10 cellular contexts compared by ENCODE assay signal in genomic region chr12:28222081-28222700, GRCh38. TPM values are rescaled to one million over a fixed set of nuclear protein-coding genes. Genes with fewer than 3 reads are reported as not detected.
DNase-seq lines count a peak whose midpoint lies in the region; ATAC-seq and TF ChIP-seq lines count a peak whose summit lies in the region.
"Had no signal": no experiment of that assay in that cellular context is flagged by ENCODE, and none has a peak within 500 bp of the region (broad histone marks: within the 10 kb centered on the region; RNA-seq: fewer than 3 reads in every experiment).

No MANE protein-coding gene starts in this region.

- no peaks in the 10 kb centered on the region for H3K36me3 ChIP-seq in smooth muscle cell (ENCODE audit: low read depth)

- no peak overlapping the region for H3K4me3 Mint-ChIP-seq in WTC11

- no peak overlapping the region for H3K4me3 ChIP-seq in smooth muscle cell

- H3F3A ChIP-seq in smooth muscle cell (ENCODE audit: low read depth): no peaks in the 10 kb centered on the region

- peaks cover 38% of the 10 kb centered on the region for H3K4me1 Mint-ChIP-seq in WTC11

- TF ChIP-seq CTCF in WTC11 (IDR thresholded peaks at IDR 0.05) (no peak), smooth muscle cell (IDR thresholded peaks at IDR 0.05; ENCODE audit: borderline replicate concordance, insufficient read depth, poor library complexity, severe bottlenecking) (no peak)

- no peaks in the 10 kb centered on the region for H3K4me1 ChIP-seq in smooth muscle cell (ENCODE audit: low read depth)

- CTCF ChIA-PET in WTC11 (lab: Charles Lee): no interaction called here

- ATAC-seq in HG02642 (IDR thresholded peaks at IDR 0.05; ENCODE audit: poor library complexity, unreplicated experiment): no peak
- no peak for ATAC-seq in WTC11

- H3K36me3 Mint-ChIP-seq in WTC11: peaks cover 15% of the 10 kb centered on the region

- no peaks in the 10 kb centered on the region for H4K20me1 ChIP-seq in smooth muscle cell (ENCODE audit: low read depth)

- H3K9me3 ChIP-seq in smooth muscle cell (replicated peaks; ENCODE audit: low read depth): no peaks in the 10 kb centered on the region

- H3K27me3 ChIP-seq in smooth muscle cell (ENCODE audit: low read depth): no peaks in the 10 kb centered on the region

- H3K27ac Mint-ChIP-seq in WTC11: no peak overlapping the region

- POLR2A ChIA-PET in WTC11 (lab: Charles Lee): no interaction called here

- H3K9ac ChIP-seq in smooth muscle cell (ENCODE audit: low read depth): no peak overlapping the region

- H3K4me2 ChIP-seq in smooth muscle cell: no peak overlapping the region

- no peak overlapping the region for H2AFZ ChIP-seq in smooth muscle cell (ENCODE audit: low read depth)

- H3K9me3 Mint-ChIP-seq in WTC11: peaks cover 21% of the 10 kb centered on the region

- no peaks in the 10 kb centered on the region for H3K27me3 Mint-ChIP-seq in WTC11 (ENCODE audit: low read depth)

- H3K79me2 ChIP-seq in smooth muscle cell (ENCODE audit: low read depth): peaks cover 33% of the 10 kb centered on the region

- WGBS in smooth muscle cell (ENCODE audit: low lambda C conversion rate): 97% methylated on average over 2 of the region's 2 CpGs

- no peak overlapping the region for H3K27ac ChIP-seq in smooth muscle cell (ENCODE audit: low read depth)

- DNase-seq in CD1c-positive myeloid dendritic cell (ENCODE audit: extremely low spot score) (peak; percentile 55), WTC11 (ENCODE audit: low spot score) (no peak), smooth muscle cell (lab: John Stamatoyannopoulos, UW; ENCODE audit: unreplicated experiment) (no peak), HPDE6-E6E7 (ENCODE audit: extremely low spot score) (no peak)
- peak; percentile 53 for DNase-seq in activated CD4-positive, alpha-beta T cell treated with anti-CD3 and anti-CD28 coated beads for 1 hour
- peak; percentile 73 for DNase-seq in activated naive CD4-positive, alpha-beta T cell treated with Interleukin-2 at 50 U/mL for 16 hours
- peak; percentile 43 to 49 for DNase-seq in stimulated activated CD4-positive, alpha-beta T cell treated with anti-CD3 and anti-CD28 coated beads, Interleukin-1b, Interleukin-23, amount 100 ng/mL, for 4 hours (ENCODE audit: low read depth in 2 of 2)
- DNase-seq: amniotic stem cell, midbrain had no signal

TF ChIP-seq in WTC11, 78 proteins besides CTCF, POLR2A, EP300 and RAD21:
- TF ChIP-seq SMAD4 (CRISPR knock-in tag; IDR thresholded peaks at IDR 0.05): no peak
- no peak for TF ChIP-seq GRHL2 (CRISPR knock-in tag; IDR thresholded peaks at IDR 0.05; ENCODE audit: insufficient replicate concordance, severe bottlenecking)
- TF ChIP-seq KAT7 (CRISPR knock-in tag; IDR thresholded peaks at IDR 0.05; ENCODE audit: borderline replicate concordance): no peak
- no peak for TF ChIP-seq ATF3 (CRISPR knock-in tag; conservative IDR thresholded peaks at IDR 0.05)
- TF ChIP-seq CBFB (CRISPR knock-in tag; IDR thresholded peaks at IDR 0.05; ENCODE audit: low read depth): no peak
- TF ChIP-seq PRRX2 (CRISPR knock-in tag; IDR thresholded peaks at IDR 0.05): no peak
- TF ChIP-seq FOXJ3 (CRISPR knock-in tag; IDR thresholded peaks at IDR 0.05; ENCODE audit: borderline replicate concordance): no peak
- TF ChIP-seq STAT6 (CRISPR knock-in tag; conservative IDR thresholded peaks at IDR 0.05; ENCODE audit: low read depth): no peak

RNA-seq across cellular contexts. Expression of gene CCDC91, which starts 31.9 kb away (rescaled TPM):
- total RNA-seq in WTC11 (2021): 15.7 to 19.5 TPM (median 17.9 TPM) in 3 replicates
- 20.1 and 25.4 TPM in 2 replicates for total RNA-seq in smooth muscle cell
- polyA plus RNA-seq in smooth muscle cell: 21.2 and 23.7 TPM in 2 replicates

Comparison
In these comparisons a context has a peak if more than half of its experiments do, and no peak if none do; other contexts are left out.
1. DNase-seq: peak in CD1c-positive myeloid dendritic cell (single experiment), activated CD4-positive, alpha-beta T cell treated with anti-CD3 and anti-CD28 coated beads for 1 hour (single experiment), activated naive CD4-positive, alpha-beta T cell treated with Interleukin-2 at 50 U/mL for 16 hours (single experiment) and stimulated activated CD4-positive, alpha-beta T cell treated with anti-CD3 and anti-CD28 coated beads, Interleukin-1b, Interleukin-23, amount 100 ng/mL, for 4 hours (2 of 2); none in WTC11 (single experiment), smooth muscle cell (single experiment) and HPDE6-E6E7 (single experiment).